ENCODE assay signal across 14 cellular contexts in the genomic region with DNA sequence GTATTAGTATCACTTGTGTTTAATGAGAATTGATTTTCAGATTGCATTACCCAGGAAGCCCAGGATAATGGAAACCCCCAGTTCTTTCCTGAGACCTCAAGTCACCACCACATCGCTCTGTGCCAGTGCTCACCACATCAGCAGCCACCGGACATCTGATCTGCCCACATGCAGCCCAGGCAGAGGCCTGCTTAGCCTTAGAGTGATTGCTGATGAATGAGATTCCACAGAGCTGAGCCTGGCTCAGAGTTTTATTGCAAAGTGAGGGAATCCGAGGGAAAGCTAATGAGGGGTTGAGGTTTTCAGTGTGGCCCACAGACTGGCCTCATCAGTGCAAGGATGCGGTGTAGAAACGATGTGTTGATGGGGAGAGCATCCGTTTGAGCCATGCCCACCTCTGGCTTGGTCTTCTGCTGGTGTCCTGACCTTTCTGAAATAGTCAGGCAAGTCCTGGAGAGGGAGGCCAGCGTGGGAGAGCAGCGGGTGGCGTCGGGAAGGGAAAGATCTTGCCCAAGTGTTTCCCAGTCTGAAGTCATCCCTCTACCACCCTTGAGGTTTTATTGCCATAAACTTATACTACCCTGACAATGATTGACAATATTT.
"Had no signal": no experiment of that assay in that cellular context is flagged by ENCODE, and none has a peak within 500 bp of the region (broad histone marks: within the 10 kb centered on the region; RNA-seq: fewer than 3 reads in every experiment).

No MANE protein-coding gene starts in this region.

- H3K4me3 ChIP-seq: breast epithelium, hepatocyte, SJSA1, tibial nerve had no signal

- H3K9me3 ChIP-seq: breast epithelium, SJSA1, tibial nerve had no signal

- H3K27me3 ChIP-seq: breast epithelium, hepatocyte, SJSA1, tibial nerve had no signal

- DNase-seq: activated CD4-positive, alpha-beta T cell treated with anti-CD3 and anti-CD28 coated beads for 1 hour; activated CD4-positive, alpha-beta T cell treated with anti-CD3 and anti-CD28 coated beads, Interleukin-2, amount 50 U/mL, for 4 hours; activated naive CD4-positive, alpha-beta T cell treated with anti-CD3 and anti-CD28 coated beads for 36 hours; activated naive CD8-positive, alpha-beta T cell treated with anti-CD3 and anti-CD28 coated beads, Interleukin-2, amount 50 U/mL, for 24 hours; aorta; dermis blood vessel endothelial cell; stimulated activated naive B cell treated with anti-CD40 and anti-IgM and Interleukin-4, amounts not matched to agents 10 μg/mL and 1 μg/mL and 100 μg/mL, for 72 hours; substantia nigra had no signal

- H3K27ac ChIP-seq: epithelial cell of prostate, hepatocyte, SJSA1, VCaP had no signal

- ATAC-seq: activated naive CD8-positive, alpha-beta T cell treated with anti-CD3 and anti-CD28 coated beads, Interleukin-2, amount 50 U/mL, for 24 hours; stimulated activated naive B cell treated with anti-CD40 and anti-IgM and Interleukin-4, amounts not matched to agents 10 μg/mL and 1 μg/mL and 100 μg/mL, for 72 hours had no signal

- H3K36me3 ChIP-seq: breast epithelium, SJSA1, tibial nerve had no signal

- H3K4me1 ChIP-seq: breast epithelium had no signal
